ENCODE assay signal across 8 cellular contexts in genomic region chr9:19408316-19408692, GRCh38. TPM values are rescaled to one million over a fixed set of nuclear protein-coding genes. Genes with fewer than 3 reads are reported as not detected.
A peak's percentile ranks its signal among the peaks of the same experiment; 100 is the strongest.
DNase-seq lines count a peak whose midpoint lies in the region; ATAC-seq, FAIRE-seq and TF ChIP-seq lines count a peak whose summit lies in the region.

No MANE protein-coding gene starts in this region.

- H3K36me3 ChIP-seq in pancreas: no peaks in the 10 kb centered on the region

- no peaks in the 10 kb centered on the region for H3K27me3 Mint-ChIP-seq in activated CD4-positive, alpha-beta memory T cell treated with anti-CD3 and anti-CD28 coated beads for 36 hours

- intact Hi-C loops in activated CD4-positive, alpha-beta memory T cell treated with anti-CD3 and anti-CD28 coated beads for 36 hours (cut with micrococcal nuclease): loop anchor here (1.0 to 2.0 kb wide), 7 partner anchors 28 to 359 kb away; partner anchors contain the start of genes RPS6 and RRAGA
- intact Hi-C loops in pancreas (cut with DNase I): no loop called here

- H3K4me1 ChIP-seq in pancreas: peaks cover 0 to 15% (median 14%) of the 10 kb centered on the region in 3 donors

- no peaks in the 10 kb centered on the region for H3K27me3 ChIP-seq in pancreas

- H3K9me3 ChIP-seq in pancreas: no peaks in the 10 kb centered on the region

- ATAC-seq in HG03045 (IDR thresholded peaks at IDR 0.05; ENCODE audit: unreplicated experiment): peak; percentile 1
- peak; percentile 11 to 29 (median 24) for ATAC-seq in pancreas
- ATAC-seq in GM19452 (IDR thresholded peaks at IDR 0.05; ENCODE audit: unreplicated experiment): no peak
- no peak for ATAC-seq in HG02885 (IDR thresholded peaks at IDR 0.05; ENCODE audit: poor library complexity, unreplicated experiment)
- no peak for ATAC-seq in HG03439 (IDR thresholded peaks at IDR 0.05; ENCODE audit: unreplicated experiment)

- no peaks in the 10 kb centered on the region for H3K36me3 Mint-ChIP-seq in activated CD4-positive, alpha-beta memory T cell treated with anti-CD3 and anti-CD28 coated beads for 36 hours

- H3K4me3 ChIP-seq in fibroblast of villous mesenchyme (ENCODE audit: low read depth, low read length) (peak overlapping the region; percentile 86), pancreas (peak overlapping the region; percentile 36 to 79 (median 72))

- H3K27ac Mint-ChIP-seq in activated CD4-positive, alpha-beta memory T cell treated with anti-CD3 and anti-CD28 coated beads for 36 hours: no peak overlapping the region

- CTCF ChIA-PET in activated CD4-positive, alpha-beta memory T cell treated with anti-CD3 and anti-CD28 coated beads for 36 hours (lab: Charles Lee): no interaction called here

- POLR2A ChIA-PET in activated CD4-positive, alpha-beta memory T cell treated with anti-CD3 and anti-CD28 coated beads for 36 hours (lab: Charles Lee): no interaction called here

- peaks cover 6% of the 10 kb centered on the region for H3K9me3 Mint-ChIP-seq in activated CD4-positive, alpha-beta memory T cell treated with anti-CD3 and anti-CD28 coated beads for 36 hours

- no peak for FAIRE-seq in pancreas (lab: Jason Lieb, UNC)

- in situ Hi-C loops in GM13977 (cut with MboI; ENCODE audit: low pct_unique_long_range_greater_than_20kb, low sequenced_read_pairs, unreplicated experiment): no loop called here

- WGBS in pancreas, 2 donors: 1 to 2% methylated on average over 20 of the region's 20 CpGs

- peak overlapping the region in 3 of 4 donors; percentile 68 to 87 (median 84) for H3K27ac ChIP-seq in pancreas

- H3K4me1 Mint-ChIP-seq in activated CD4-positive, alpha-beta memory T cell treated with anti-CD3 and anti-CD28 coated beads for 36 hours (ENCODE audit: low read depth): peaks cover 12% of the 10 kb centered on the region

- TF ChIP-seq CTCF in GM13977 (IDR thresholded peaks at IDR 0.05; ENCODE audit: extremely low read depth, insufficient read depth, missing control alignments) (no peak), fibroblast of villous mesenchyme (IDR thresholded peaks at IDR 0.05; ENCODE audit: insufficient read depth, low read depth, low read length) (no peak), pancreas (IDR thresholded peaks at IDR 0.05) (no peak)

- peak overlapping the region; percentile 52 for H3K4me3 Mint-ChIP-seq in activated CD4-positive, alpha-beta memory T cell treated with anti-CD3 and anti-CD28 coated beads for 36 hours

- DNase-seq in GM13977 (ENCODE audit: low spot score): peak; percentile 28
- DNase-seq in activated CD4-positive, alpha-beta memory T cell treated with anti-CD3 and anti-CD28 coated beads for 36 hours: no peak
- DNase-seq in fibroblast of villous mesenchyme (ENCODE audit: low read depth): no peak
- peak in 1 of 6 donors; percentile 83 for DNase-seq in pancreas

RNA-seq across cellular contexts. Expression of gene ACER2, which starts 0.5 kb away (rescaled TPM):
- 1 to 10 TPM; 1.8 TPM for total RNA-seq in activated CD4-positive, alpha-beta memory T cell treated with anti-CD3 and anti-CD28 coated beads for 36 hours
- total RNA-seq in fibroblast of villous mesenchyme: 0.64 and 4.7 TPM in 2 replicates
- total RNA-seq in pancreas: 1 to 10 TPM; 4.8 to 8.8 (median 5.5) TPM
- 1 to 10 TPM in 1 of 2 donors, under 1 TPM in 1; 0.84 to 1.3 TPM for polyA plus RNA-seq in pancreas

RNA-seq across cellular contexts. Expression of gene RPS6, which starts 28.3 kb away (rescaled TPM):
- total RNA-seq in activated CD4-positive, alpha-beta memory T cell treated with anti-CD3 and anti-CD28 coated beads for 36 hours: 1,000 to 10,000 TPM; 3,671 to 3,782 TPM
- 1,027 and 1,067 TPM in 2 replicates for total RNA-seq in fibroblast of villous mesenchyme
- 1,000 to 10,000 TPM; 1,090 to 2,044 (median 1,810) TPM for total RNA-seq in pancreas
- polyA plus RNA-seq in pancreas: 1,000 to 10,000 TPM; 1,877 to 2,705 TPM

Comparison
In these comparisons a context has a peak if more than half of its experiments do, and no peak if none do; other contexts are left out.
1. ATAC-seq: peak in HG03045 (single experiment) and pancreas (4 of 4); none in GM19452 (single experiment), HG02885 (single experiment) and HG03439 (single experiment).